6 cellular contexts compared by ENCODE assay signal in genomic region chr13:62633448-62633847, GRCh38.
"Had no signal": no experiment of that assay in that cellular context is flagged by ENCODE, and none has a peak within 500 bp of the region (broad histone marks: within the 10 kb centered on the region; RNA-seq: fewer than 3 reads in every experiment).

No MANE protein-coding gene starts in this region.

- H3K4me3 ChIP-seq: K562 had no signal

- FAIRE-seq: HTR-8/SVneo, K562 had no signal

- H3K4me2 ChIP-seq: KMS-11 had no signal

- H3K9ac ChIP-seq: KMS-11 had no signal

- H3K27ac ChIP-seq: HL-60, KMS-11 had no signal

- DNase-seq: KBM-7, KG1 had no signal

- ATAC-seq: K562 had no signal
